ENCODE assay signal across 8 cellular contexts in genomic region chr19:47514151-47514868, GRCh38. TPM values are rescaled to one million over a fixed set of nuclear protein-coding genes. Genes with fewer than 3 reads are reported as not detected.
DNase-seq lines count a peak whose midpoint lies in the region; ATAC-seq and TF ChIP-seq lines count a peak whose summit lies in the region.

No MANE protein-coding gene starts in this region.

- POLR2A ChIA-PET in Panc1 (lab: Charles Lee) = interaction anchor here (0.7 kb wide), 1 partner anchor 24 kb away, joined by 3 read pairs; no protein-coding TSS in a partner anchor

- in situ Hi-C loops in Panc1 (cut with HindIII; ENCODE audit: low pct_unique_long_range_greater_than_20kb, low sequenced_read_pairs) = no loop called here

- H3K27ac ChIP-seq in Panc1 (ENCODE audit: low read length) (peak overlapping the region; percentile 89), neutrophil (peak overlapping the region; percentile 98)

- DNase-seq in NCI-H146 (lab: John Stamatoyannopoulos, UW) (peak; percentile 69), NCI-H146 treated with DMSO at 0.1 percent for 48 hours (lab: John Stamatoyannopoulos, UW; ENCODE audit: unreplicated experiment) (no peak), Panc1 (ENCODE audit: low read depth, low spot score) (no peak), AG08396 (ENCODE audit: low spot score) (no peak), Ammon's horn (ENCODE audit: low spot score) (no peak), NCI-H2081 treated with DMSO at 0.1 percent for 48 hours (lab: John Stamatoyannopoulos, UW) (no peak)

- CTCF ChIA-PET in Panc1 (lab: Charles Lee) = no interaction called here

- intact Hi-C loops in Panc1 (cut with micrococcal nuclease; ENCODE audit: unreplicated experiment) = loop anchor here (10.0 kb wide), 1 partner anchor 90 kb away; the partner anchor contains the start of gene BICRA

- TF ChIP-seq CTCF in Panc1 (IDR thresholded peaks at IDR 0.05) (no peak), neutrophil (IDR thresholded peaks at IDR 0.05) (no peak)

- H3K36me3 ChIP-seq in Panc1 (ENCODE audit: control insufficient read depth, insufficient read depth, low read length) = no peaks in the 10 kb centered on the region; the same call in 1 of the 2 replicates
- H3K36me3 ChIP-seq in endocrine pancreas (ENCODE audit: control insufficient read depth, insufficient read depth, low read length) = no peaks in the 10 kb centered on the region
- H3K36me3 ChIP-seq in neutrophil = peaks cover 4% of the 10 kb centered on the region

- no TSS peak for BruUV-seq in Panc1 (replicated peaks; lab: Mats Ljungman, UMichigan)

- H3K27me3 ChIP-seq in Panc1 (ENCODE audit: control insufficient read depth, insufficient read depth, low read length) (no peaks in the 10 kb centered on the region), endocrine pancreas (ENCODE audit: control insufficient read depth, insufficient read depth, low read length) (no peaks in the 10 kb centered on the region), neutrophil (peaks cover 26% of the 10 kb centered on the region)

- H3K4me3 ChIP-seq in Panc1 (ENCODE audit: low read depth in 2 of 2, low read length in 2 of 2) (peak overlapping the region; percentile 90 to 98), endocrine pancreas (ENCODE audit: control insufficient read depth, insufficient read depth, low read length) (peak overlapping the region; percentile 35), neutrophil (ENCODE audit: low read depth in 1 of 2, low read length in 1 of 2) (peak overlapping the region; percentile 88 to 98)

- ATAC-seq in Panc1 = no peak

- H3K9me3 ChIP-seq in Panc1 (ENCODE audit: control insufficient read depth, insufficient read depth, low read depth, low read length) = no peaks in the 10 kb centered on the region
- no peaks in the 10 kb centered on the region for H3K9me3 ChIP-seq in endocrine pancreas (ENCODE audit: control insufficient read depth, low read length)
- H3K9me3 ChIP-seq in neutrophil = no peaks in the 10 kb centered on the region

- H3K4me1 ChIP-seq in Panc1 (ENCODE audit: control insufficient read depth, insufficient read depth, low read length) (peaks cover 22% of the 10 kb centered on the region), endocrine pancreas (ENCODE audit: control insufficient read depth, insufficient read depth, low read length) (no peaks in the 10 kb centered on the region), neutrophil (ENCODE audit: control insufficient read depth in 1 of 2, insufficient read depth in 1 of 2, low read depth in 1 of 2, low read length in 1 of 2) (peaks cover 37 to 44% of the 10 kb centered on the region in 2 experiments)

- peak overlapping the region; percentile 100 for H3K9ac ChIP-seq in endocrine pancreas (ENCODE audit: control insufficient read depth, insufficient read depth, low read length)

RNA-seq across cellular contexts. Expression of gene NAPA, which starts 0.6 kb away (rescaled TPM):
- total RNA-seq in Panc1 (2021; ENCODE audit: unreplicated experiment) = 71.0 TPM
- polyA plus RNA-seq in Panc1 (2012; ENCODE audit: insufficient read length) = 135 TPM

RNA-seq across cellular contexts. Expression of gene KPTN, which starts 30.3 kb away (rescaled TPM):
- 26.5 TPM for total RNA-seq in Panc1 (2021; ENCODE audit: unreplicated experiment)
- 21.9 TPM for polyA plus RNA-seq in Panc1 (2012; ENCODE audit: insufficient read length)

RNA-seq across cellular contexts. Expression of gene SLC8A2, which starts 42.6 kb away (rescaled TPM):
- total RNA-seq in Panc1 (2021; ENCODE audit: unreplicated experiment) = 0.10 TPM
- polyA plus RNA-seq in Panc1 (2012; ENCODE audit: insufficient read length) = 1.2 TPM

RNA-seq across cellular contexts. Expression of gene ZNF541, which starts 58.6 kb away (rescaled TPM):
- total RNA-seq in Panc1 (2021; ENCODE audit: unreplicated experiment) = 0.15 TPM
- 0.45 TPM for polyA plus RNA-seq in Panc1 (2012; ENCODE audit: insufficient read length)

Comparison
In these comparisons a context has a peak if more than half of its experiments do, and no peak if none do; other contexts are left out.
1. H3K4me3 ChIP-seq: peak in every context shown above with its lines; median percentile 94 in Panc1; 93 in neutrophil; 35 in endocrine pancreas.